Comparison of ENCODE assay signal across 38 cellular contexts in the genomic region with DNA sequence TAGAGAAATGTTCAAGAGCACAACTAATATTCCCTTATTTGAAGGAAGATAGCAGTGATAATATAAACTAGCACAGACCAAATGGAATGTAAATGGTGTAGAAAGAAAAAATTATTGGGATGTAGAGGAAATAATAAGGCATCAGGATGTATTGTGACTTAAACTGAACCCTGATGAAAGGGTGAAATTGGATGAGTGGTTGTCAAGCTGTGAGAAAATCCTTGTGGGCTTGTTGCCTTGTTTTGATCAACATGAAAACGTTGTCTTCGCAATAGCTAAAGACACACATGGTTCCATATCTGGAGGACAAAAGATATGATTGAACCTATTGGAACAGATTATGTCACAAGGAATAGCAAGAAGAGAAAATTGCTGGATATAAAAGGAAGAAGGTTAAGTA. TPM values are rescaled to one million over a fixed set of nuclear protein-coding genes. Genes with fewer than 3 reads are reported as not detected.
DNase-seq lines count a peak whose midpoint lies in the region; ATAC-seq, FAIRE-seq and TF ChIP-seq lines count a peak whose summit lies in the region.
"Had no signal": no experiment of that assay in that cellular context is flagged by ENCODE, and none has a peak within 500 bp of the region (broad histone marks: within the 10 kb centered on the region; RNA-seq: fewer than 3 reads in every experiment).

No MANE protein-coding gene starts in this region.

- no peaks in the 10 kb centered on the region for H3K27me3 ChIP-seq in neural cell (ENCODE audit: insufficient read depth, low read depth, low read length)
- H3K27me3 ChIP-seq: BE2C; BLaER1; BLaER1 treated with 17β-estradiol and CSF1 and Interleukin-3, amounts not matched to agents 10 nM and 100 nM had no signal

- no peaks in the 10 kb centered on the region for H4K20me1 ChIP-seq in OCI-LY7 (ENCODE audit: insufficient read depth, low read length)
- no peaks in the 10 kb centered on the region for H4K20me1 ChIP-seq in neural cell (ENCODE audit: insufficient read depth)
- H4K20me1 ChIP-seq: BLaER1; BLaER1 treated with 17β-estradiol and CSF1 and Interleukin-3, amounts not matched to agents 10 nM and 100 nM had no signal

- H3K36me3 ChIP-seq in OCI-LY7 (ENCODE audit: insufficient read depth, low read length), result no peaks in the 10 kb centered on the region
- no peaks in the 10 kb centered on the region for H3K36me3 ChIP-seq in neural cell (ENCODE audit: insufficient read depth, low read length)
- H3K36me3 ChIP-seq: BE2C; BLaER1; BLaER1 treated with 17β-estradiol and CSF1 and Interleukin-3, amounts not matched to agents 10 nM and 100 nM had no signal

- H3K4me1 ChIP-seq in OCI-LY7 (ENCODE audit: insufficient read depth, low read length, poor library complexity, severe bottlenecking), result no peaks in the 10 kb centered on the region
- H3K4me1 ChIP-seq: A549; BE2C; BLaER1; BLaER1 treated with 17β-estradiol and CSF1 and Interleukin-3, amounts not matched to agents 10 nM and 100 nM; Caco-2 had no signal

- H3K9me3 ChIP-seq in OCI-LY7 (ENCODE audit: low read length) (no peaks in the 10 kb centered on the region), neural cell (ENCODE audit: low read length) (no peaks in the 10 kb centered on the region)
- H3K9me3 ChIP-seq: A549; BE2C; BLaER1; BLaER1 treated with 17β-estradiol and CSF1 and Interleukin-3, amounts not matched to agents 10 nM and 100 nM; Caco-2 had no signal

- peak; percentile 52 for DNase-seq in NCI-H2227 (lab: John Stamatoyannopoulos, UW; ENCODE audit: unreplicated experiment)
- DNase-seq in NCI-H2227 treated with DMSO at 0.1 percent for 48 hours (lab: John Stamatoyannopoulos, UW), result peak; percentile 47
- no peak for DNase-seq in OCI-LY7 (ENCODE audit: low spot score)
- DNase-seq in frontal cortex (ENCODE audit: low spot score in 2 of 2), result no peak
- DNase-seq in GDM1 (lab: John Stamatoyannopoulos, UW), result no peak
- DNase-seq in NOMO-1 (lab: John Stamatoyannopoulos, UW; ENCODE audit: unreplicated experiment in 2 of 2), result no peak
- DNase-seq: 8988T; ACHN; AML-193; BE2C; C1 segment of cervical spinal cord; Caco-2; Calu3; CD4-positive, alpha-beta memory T cell; CD4-positive, alpha-beta T cell; CD4-positive, CD25-positive, alpha-beta regulatory T cell; CD8-positive, alpha-beta memory T cell; CD8-positive, alpha-beta T cell; COR-L47; DMS 273 treated with DMSO at 0.1 percent for 48 hours; DMS153; DMS53; DMS79; DMS79 treated with DMSO at 0.1 percent for 48 hours; DND-41; EL had no signal

- BruUV-seq in OCI-LY7 (replicated peaks; lab: Mats Ljungman, UMichigan), result no TSS peak

- H3K27ac Mint-ChIP-seq in stimulated activated memory B cell treated with anti-CD40 and anti-IgM and Interleukin-4, amounts not matched to agents 10 μg/mL and 1 μg/mL and 100 μg/mL, for 72 hours, result no peak overlapping the region
- H3K27ac Mint-ChIP-seq: B cell; CD14-positive monocyte; CD4-positive, alpha-beta memory T cell; CD4-positive, alpha-beta T cell; CD4-positive, CD25-positive, alpha-beta regulatory T cell; CD8-positive, alpha-beta memory T cell; CD8-positive, alpha-beta T cell had no signal

- H3F3A ChIP-seq in neural cell (ENCODE audit: insufficient read depth, low read length, poor library complexity, severe bottlenecking), result no peaks in the 10 kb centered on the region

- CTCF ChIA-PET in OCI-LY7 (lab: Charles Lee; ENCODE audit: unreplicated experiment), result no interaction called here

- H3K36me3 Mint-ChIP-seq in stimulated activated memory B cell treated with anti-CD40 and anti-IgM and Interleukin-4, amounts not matched to agents 10 μg/mL and 1 μg/mL and 100 μg/mL, for 72 hours, result no peaks in the 10 kb centered on the region
- H3K36me3 Mint-ChIP-seq: CD14-positive monocyte; CD4-positive, alpha-beta memory T cell; CD4-positive, CD25-positive, alpha-beta regulatory T cell; CD8-positive, alpha-beta memory T cell; CD8-positive, alpha-beta T cell had no signal

- ATAC-seq in stimulated activated memory B cell treated with anti-CD40 and anti-IgM and Interleukin-4, amounts not matched to agents 10 μg/mL and 1 μg/mL and 100 μg/mL, for 72 hours, result no peak
- ATAC-seq: A549; CD8-positive, alpha-beta T cell had no signal

- TF ChIP-seq EP300 in neural cell (conservative IDR thresholded peaks at IDR 0.05; ENCODE audit: poor library complexity, severe bottlenecking), result peak; percentile 74

- peaks cover 13% of the 10 kb centered on the region for H3K27me3 Mint-ChIP-seq in stimulated activated memory B cell treated with anti-CD40 and anti-IgM and Interleukin-4, amounts not matched to agents 10 μg/mL and 1 μg/mL and 100 μg/mL, for 72 hours
- H3K27me3 Mint-ChIP-seq: B cell; CD4-positive, alpha-beta memory T cell; CD4-positive, alpha-beta T cell; CD4-positive, CD25-positive, alpha-beta regulatory T cell; CD8-positive, alpha-beta memory T cell had no signal

- no peak overlapping the region for H3K9ac ChIP-seq in neural cell (ENCODE audit: low read length)
- H3K9ac ChIP-seq: BLaER1; BLaER1 treated with 17β-estradiol and CSF1 and Interleukin-3, amounts not matched to agents 10 nM and 100 nM had no signal

- H3K79me2 ChIP-seq in OCI-LY7 (ENCODE audit: insufficient read depth, low read depth, low read length), result no peaks in the 10 kb centered on the region
- no peaks in the 10 kb centered on the region for H3K79me2 ChIP-seq in neural cell (replicated peaks; ENCODE audit: insufficient read depth, low read length)

- H3K4me1 Mint-ChIP-seq in stimulated activated memory B cell treated with anti-CD40 and anti-IgM and Interleukin-4, amounts not matched to agents 10 μg/mL and 1 μg/mL and 100 μg/mL, for 72 hours, result no peaks in the 10 kb centered on the region
- H3K4me1 Mint-ChIP-seq: B cell; CD14-positive monocyte; CD4-positive, alpha-beta memory T cell; CD4-positive, CD25-positive, alpha-beta regulatory T cell; CD8-positive, alpha-beta memory T cell had no signal

- no peak for FAIRE-seq in frontal cortex (lab: Jason Lieb, UNC)
- FAIRE-seq: A549, D721Med had no signal

- TF ChIP-seq RAD21 in neural cell (conservative IDR thresholded peaks at IDR 0.05), result no peak

- no peak overlapping the region for H3K4me3 ChIP-seq in OCI-LY7 (ENCODE audit: low read depth, low read length, poor library complexity, severe bottlenecking)
- no peak overlapping the region for H3K4me3 ChIP-seq in neural cell (ENCODE audit: low read length)
- H3K4me3 ChIP-seq: A549; BLaER1; BLaER1 treated with 17β-estradiol and CSF1 and Interleukin-3, amounts not matched to agents 10 nM and 100 nM had no signal

- POLR2A ChIA-PET in OCI-LY7 (lab: Charles Lee), result interaction anchor here (1.2 to 1.5 kb wide), 4 partner anchors 9 to 33 kb away, joined by 3 to 4 read pairs (median 4); no protein-coding TSS in a partner anchor

- TF ChIP-seq CTCF in OCI-LY7 (conservative IDR thresholded peaks at IDR 0.05; ENCODE audit: low read length), result no peak
- no peak for TF ChIP-seq CTCF in neural cell (IDR thresholded peaks at IDR 0.05; ENCODE audit: poor library complexity, severe bottlenecking)

- no peak overlapping the region for H3K4me3 Mint-ChIP-seq in stimulated activated memory B cell treated with anti-CD40 and anti-IgM and Interleukin-4, amounts not matched to agents 10 μg/mL and 1 μg/mL and 100 μg/mL, for 72 hours
- H3K4me3 Mint-ChIP-seq: B cell; CD14-positive monocyte; CD4-positive, alpha-beta memory T cell; CD4-positive, alpha-beta T cell; CD4-positive, CD25-positive, alpha-beta regulatory T cell; CD8-positive, alpha-beta memory T cell; CD8-positive, alpha-beta T cell had no signal

- H3K27ac ChIP-seq in OCI-LY7 (ENCODE audit: low read depth, low read length, poor library complexity, severe bottlenecking), result no peak overlapping the region
- no peak overlapping the region for H3K27ac ChIP-seq in neural cell (ENCODE audit: low read length)
- H3K27ac ChIP-seq: 22Rv1; A549; BLaER1; BLaER1 treated with 17β-estradiol and CSF1 and Interleukin-3, amounts not matched to agents 10 nM and 100 nM; C4-2B had no signal

- H3K4me2 ChIP-seq in OCI-LY7 (ENCODE audit: low read length) (no peak overlapping the region), neural cell (ENCODE audit: low read length) (peak overlapping the region; percentile 21)
- H3K4me2 ChIP-seq: A549; BLaER1; BLaER1 treated with 17β-estradiol and CSF1 and Interleukin-3, amounts not matched to agents 10 nM and 100 nM had no signal

- no peaks in the 10 kb centered on the region for H3K9me3 Mint-ChIP-seq in stimulated activated memory B cell treated with anti-CD40 and anti-IgM and Interleukin-4, amounts not matched to agents 10 μg/mL and 1 μg/mL and 100 μg/mL, for 72 hours
- H3K9me3 Mint-ChIP-seq: CD4-positive, alpha-beta T cell; CD8-positive, alpha-beta T cell had no signal

- H2AFZ ChIP-seq in OCI-LY7 (ENCODE audit: low read length), result peak overlapping the region; percentile 29
- no peak overlapping the region for H2AFZ ChIP-seq in neural cell (ENCODE audit: low read depth, low read length)

- intact Hi-C loops in OCI-LY7 (cut with micrococcal nuclease; ENCODE audit: unreplicated experiment), result no loop called here

- H3K9me2 ChIP-seq in OCI-LY7 (ENCODE audit: insufficient read depth, low read length) (0 out of 2 replicates have a peak, but pooled peaks cover 6% of the 10 kb centered on the region), neural cell (ENCODE audit: insufficient read depth, low read length) (no peaks in the 10 kb centered on the region)

RNA-seq across cellular contexts. Expression of a gene that starts 40.3 kb away (rescaled TPM):
- total RNA-seq in OCI-LY7 (2014; rRNA removed; shearing (Covaris generic)), result 0.28 and 0.36 TPM in 2 replicates
- total RNA-seq in OCI-LY7 (2022) (0.41 TPM in 1 of 2 replicates, not detected in the other), frontal cortex (110 TPM)
- 275 and 276 TPM in 2 replicates for polyA plus RNA-seq in neural cell
- polyA minus RNA-seq in neural cell, result 538 and 637 TPM in 2 replicates
- total RNA-seq: CD4-positive, alpha-beta T cell; CD4-positive, CD25-positive, alpha-beta regulatory T cell; CD8-positive, alpha-beta memory T cell had no signal
- polyA plus RNA-seq: AG04450; BJ; CD14-positive monocyte; CD8-positive, alpha-beta memory T cell had no signal

Comparison
In these comparisons a context has a peak if more than half of its experiments do, and no peak if none do; other contexts are left out.
1. DNase-seq: peak in NCI-H2227 (single experiment) and NCI-H2227 treated with DMSO at 0.1 percent for 48 hours (single experiment); none in OCI-LY7 (single experiment), frontal cortex (0 of 2), GDM1 (single experiment) and NOMO-1 (0 of 2).
2. RNA of a gene that starts 40.3 kb away (total RNA-seq): 110 TPM in frontal cortex (single experiment); 0.28 to 0.41 TPM in OCI-LY7; every median in the first group is over 10 times any median in the second.